In the genomic region with DNA sequence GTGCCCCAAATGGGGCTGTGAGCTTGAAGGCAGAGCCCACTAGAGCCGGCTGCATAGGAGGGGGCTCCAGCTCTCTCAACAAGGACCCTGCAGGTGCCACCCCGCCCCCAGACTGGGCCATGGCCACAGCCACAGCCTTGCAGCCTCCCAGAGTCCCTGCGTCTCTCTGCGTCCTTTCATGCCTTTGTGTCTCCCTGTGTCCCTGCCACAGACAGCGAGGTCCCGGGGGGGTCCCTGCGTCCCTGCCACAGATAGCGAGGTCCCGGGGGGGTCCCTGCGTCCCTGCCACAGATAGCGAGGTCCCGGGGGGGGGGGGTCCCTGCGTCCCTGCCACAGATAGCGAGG, we compare ENCODE assay signal across 27 cellular contexts. TPM values are rescaled to one million over a fixed set of nuclear protein-coding genes. Genes with fewer than 3 reads are reported as not detected.
DNase-seq lines count a peak whose midpoint lies in the region; ATAC-seq and TF ChIP-seq lines count a peak whose summit lies in the region.
"Had no signal": no experiment of that assay in that cellular context is flagged by ENCODE, and none has a peak within 500 bp of the region (broad histone marks: within the 10 kb centered on the region; RNA-seq: fewer than 3 reads in every experiment).

No MANE protein-coding gene starts in this region.

- no peaks in the 10 kb centered on the region for H3K9me2 ChIP-seq in OCI-LY7 (ENCODE audit: insufficient read depth, low read length)

- no peaks in the 10 kb centered on the region for H3K9me3 ChIP-seq in BE2C
- H3K9me3 ChIP-seq in CD8-positive, alpha-beta memory T cell (ENCODE audit: low read length), result no peaks in the 10 kb centered on the region
- H3K9me3 ChIP-seq in OCI-LY7 (ENCODE audit: low read length), result no peaks in the 10 kb centered on the region

- no peaks in the 10 kb centered on the region for H4K20me1 ChIP-seq in OCI-LY7 (ENCODE audit: insufficient read depth, low read length)

- no TSS peak for BruUV-seq in OCI-LY7 (replicated peaks; lab: Mats Ljungman, UMichigan)

- H3K36me3 Mint-ChIP-seq in CD8-positive, alpha-beta memory T cell, result no peaks in the 10 kb centered on the region
- no peaks in the 10 kb centered on the region for H3K36me3 Mint-ChIP-seq in memory B cell
- H3K36me3 Mint-ChIP-seq: activated naive CD4-positive, alpha-beta T cell treated with anti-CD3 and anti-CD28 coated beads, Interleukin-2, amount 50 U/mL, for 72 hours; neural progenitor cell had no signal

- CTCF ChIA-PET in CD8-positive, alpha-beta memory T cell (lab: Charles Lee), result no interaction called here
- CTCF ChIA-PET in OCI-LY7 (lab: Charles Lee; ENCODE audit: unreplicated experiment), result no interaction called here

- H3K27me3 ChIP-seq in BE2C, result no peaks in the 10 kb centered on the region
- H3K27me3 ChIP-seq in CD8-positive, alpha-beta memory T cell (ENCODE audit: insufficient read depth, low read length, poor library complexity, severe bottlenecking), result no peaks in the 10 kb centered on the region

- H3K4me1 ChIP-seq in BE2C (peaks cover 10% of the 10 kb centered on the region), OCI-LY7 (ENCODE audit: insufficient read depth, low read length, poor library complexity, severe bottlenecking) (peaks cover 18% of the 10 kb centered on the region)
- no peaks in the 10 kb centered on the region for H3K4me1 ChIP-seq in CD8-positive, alpha-beta memory T cell (ENCODE audit: insufficient read depth, low read length)
- H3K4me1 ChIP-seq: neural progenitor cell had no signal

- H3K4me3 ChIP-seq in BE2C (ENCODE audit: low read depth, low read length) (no peak overlapping the region), OCI-LY7 (ENCODE audit: low read depth, low read length, poor library complexity, severe bottlenecking) (no peak overlapping the region)
- H3K4me3 ChIP-seq in CD8-positive, alpha-beta memory T cell (ENCODE audit: low read length), result no peak overlapping the region
- H3K4me3 ChIP-seq: coronary artery, neural progenitor cell had no signal

- no peak overlapping the region for H3K4me3 Mint-ChIP-seq in CD8-positive, alpha-beta memory T cell
- H3K4me3 Mint-ChIP-seq in memory B cell, result peak overlapping the region; percentile 60
- H3K4me3 Mint-ChIP-seq: activated CD4-positive, alpha-beta memory T cell treated with anti-CD3 and anti-CD28 coated beads, Interleukin-2, amount 10 ng/mL, durations not matched to agents 7 days and 5 days; CD4-positive, alpha-beta T cell; H9; neural progenitor cell; T-helper 1 cell treated with Interleukin-12 subunit alpha and Interleukin-12 subunit beta and Interleukin-4 antibody, amounts not matched to agents 30 μg/mL and 1 μg/mL, for 36 hours had no signal

- H3K4me1 Mint-ChIP-seq in CD8-positive, alpha-beta memory T cell, result peaks cover 3 to 11% (median 7%) of the 10 kb centered on the region in 3 donors
- H3K4me1 Mint-ChIP-seq in memory B cell, result peaks cover 8% of the 10 kb centered on the region
- H3K4me1 Mint-ChIP-seq: H9, neural progenitor cell had no signal

- ATAC-seq in memory B cell (ENCODE audit: low read depth) (peak; percentile 14), HG03460 (IDR thresholded peaks at IDR 0.05; ENCODE audit: unreplicated experiment) (no peak)
- ATAC-seq: activated naive CD4-positive, alpha-beta T cell treated with anti-CD3 and anti-CD28 coated beads, Interleukin-2, amount 50 U/mL, for 72 hours; sciatic nerve had no signal

- H3K27me3 Mint-ChIP-seq in CD8-positive, alpha-beta memory T cell, result no peaks in the 10 kb centered on the region
- H3K27me3 Mint-ChIP-seq in memory B cell, result peaks cover 1% of the 10 kb centered on the region
- H3K27me3 Mint-ChIP-seq: CD4-positive, alpha-beta T cell had no signal

- H3K27ac Mint-ChIP-seq in CD8-positive, alpha-beta memory T cell, result no peak overlapping the region
- no peak overlapping the region for H3K27ac Mint-ChIP-seq in memory B cell
- H3K27ac Mint-ChIP-seq: activated CD4-positive, alpha-beta memory T cell treated with anti-CD3 and anti-CD28 coated beads, Interleukin-2, amount 10 ng/mL, durations not matched to agents 7 days and 5 days; activated naive CD4-positive, alpha-beta T cell treated with anti-CD3 and anti-CD28 coated beads, Interleukin-2, amount 50 U/mL, for 72 hours; activated T-helper 2 cell treated with anti-CD3 and anti-CD28 coated beads, Interferon-gamma antibody, Interleukin-2, Interleukin-4, amounts not matched to agents 10 μg/mL and 5 μg/mL and 100 μg/mL, durations not matched to agents 14 hours and 24 hours and 36 hours; CD4-positive, alpha-beta T cell; H9; neural progenitor cell; T-helper 1 cell treated with Interleukin-12 subunit alpha and Interleukin-12 subunit beta and Interleukin-4 antibody, amounts not matched to agents 30 μg/mL and 1 μg/mL, for 36 hours had no signal

- POLR2A ChIA-PET in CD8-positive, alpha-beta memory T cell (lab: Charles Lee), result no interaction called here
- POLR2A ChIA-PET in OCI-LY7 (lab: Charles Lee), result no interaction called here

- no peaks in the 10 kb centered on the region for H3K79me2 ChIP-seq in OCI-LY7 (ENCODE audit: insufficient read depth, low read depth, low read length)

- peak overlapping the region; percentile 54 for H3K27ac ChIP-seq in CD8-positive, alpha-beta memory T cell (ENCODE audit: low read depth, low read length)
- no peak overlapping the region for H3K27ac ChIP-seq in OCI-LY7 (ENCODE audit: low read depth, low read length, poor library complexity, severe bottlenecking)
- H3K27ac ChIP-seq: coronary artery, neural progenitor cell had no signal

- TF ChIP-seq CTCF in BE2C (IDR thresholded peaks at IDR 0.05; ENCODE audit: low read depth, low read length), result no peak
- no peak for TF ChIP-seq CTCF in OCI-LY7 (conservative IDR thresholded peaks at IDR 0.05; ENCODE audit: low read length)

- intact Hi-C loops in OCI-LY7 (cut with micrococcal nuclease; ENCODE audit: unreplicated experiment), result no loop called here

- no peak overlapping the region for H2AFZ ChIP-seq in OCI-LY7 (ENCODE audit: low read length)
- H2AFZ ChIP-seq: neural progenitor cell had no signal

- H3K36me3 ChIP-seq in BE2C, result no peaks in the 10 kb centered on the region
- no peaks in the 10 kb centered on the region for H3K36me3 ChIP-seq in CD8-positive, alpha-beta memory T cell (ENCODE audit: insufficient read depth, low read length)
- no peaks in the 10 kb centered on the region for H3K36me3 ChIP-seq in OCI-LY7 (ENCODE audit: insufficient read depth, low read length)
- H3K36me3 ChIP-seq: neural progenitor cell had no signal

- H3K9me3 Mint-ChIP-seq in CD8-positive, alpha-beta memory T cell, result no peaks in the 10 kb centered on the region
- no peaks in the 10 kb centered on the region for H3K9me3 Mint-ChIP-seq in memory B cell
- H3K9me3 Mint-ChIP-seq: activated CD4-positive, alpha-beta memory T cell treated with anti-CD3 and anti-CD28 coated beads, Interleukin-2, amount 10 ng/mL, durations not matched to agents 7 days and 5 days; activated naive CD4-positive, alpha-beta T cell treated with anti-CD3 and anti-CD28 coated beads, Interleukin-2, amount 50 U/mL, for 72 hours; activated T-helper 2 cell treated with anti-CD3 and anti-CD28 coated beads, Interferon-gamma antibody, Interleukin-2, Interleukin-4, amounts not matched to agents 10 μg/mL and 5 μg/mL and 100 μg/mL, durations not matched to agents 14 hours and 24 hours and 36 hours; CD4-positive, alpha-beta T cell; H9; neural progenitor cell; T-helper 1 cell treated with Interleukin-12 subunit alpha and Interleukin-12 subunit beta and Interleukin-4 antibody, amounts not matched to agents 30 μg/mL and 1 μg/mL, for 36 hours had no signal

- H3K4me2 ChIP-seq in OCI-LY7 (ENCODE audit: low read length), result peak overlapping the region; percentile 41; the same call in 1 of the 2 replicates
- H3K4me2 ChIP-seq: neural progenitor cell had no signal

- peak; percentile 9 for DNase-seq in BE2C
- no peak for DNase-seq in CD8-positive, alpha-beta memory T cell
- no peak for DNase-seq in OCI-LY7 (ENCODE audit: low spot score)
- no peak for DNase-seq in memory B cell (ENCODE audit: low spot score in 2 of 2)
- no peak for DNase-seq in stimulated activated CD4-positive, alpha-beta T cell treated with anti-CD3 and anti-CD28 coated beads, Interleukin-4, amount 100 ng/mL, for 1 hour
- no peak for DNase-seq in occipital lobe (lab: John Stamatoyannopoulos, UW)
- DNase-seq: activated CD4-positive, alpha-beta memory T cell treated with anti-CD3 and anti-CD28 coated beads, Interleukin-2, amount 10 ng/mL, durations not matched to agents 7 days and 5 days; activated CD4-positive, alpha-beta T cell treated with anti-CD3 and anti-CD28 coated beads for 1 hour; anterior cingulate cortex; CD4-positive, alpha-beta T cell; effector memory CD4-positive, alpha-beta T cell; NCI-H2081 treated with DMSO at 0.1 percent for 48 hours; NCI-H446; NK-92 treated with Interleukin-12 subunit alpha and Interleukin-12 subunit beta, amount 100 ng/mL, for 24 hours; stimulated activated naive CD4-positive, alpha-beta T cell treated with Interleukin-2 at 50 U/mL for 16 hours had no signal

RNA-seq across cellular contexts. Expression of a gene that starts 6.3 kb away (rescaled TPM):
- polyA plus RNA-seq in BE2C (2012; ENCODE audit: insufficient read depth, insufficient read length, low read depth), result not detected
- total RNA-seq in CD8-positive, alpha-beta memory T cell, result under 1 TPM; 0.66 to 0.74 TPM
- polyA plus RNA-seq in CD8-positive, alpha-beta memory T cell, result 1.3 TPM
- total RNA-seq in OCI-LY7 (2014; rRNA removed; shearing (Covaris generic)), result not detected in 2 replicates
- total RNA-seq in OCI-LY7 (2022) (not detected in 2 replicates), occipital lobe (2.0 TPM)
- total RNA-seq: G401 had no signal

RNA-seq across cellular contexts. Expression of a gene that starts 6.6 kb away (rescaled TPM):
- polyA plus RNA-seq in BE2C (2012; ENCODE audit: insufficient read depth, insufficient read length, low read depth), result 22.0 TPM
- total RNA-seq in CD8-positive, alpha-beta memory T cell, result 1 to 10 TPM; 4.8 to 6.6 TPM
- 6.7 TPM for polyA plus RNA-seq in CD8-positive, alpha-beta memory T cell
- total RNA-seq in OCI-LY7 (2014; rRNA removed; shearing (Covaris generic)), result 14.2 and 27.0 TPM in 2 replicates
- 20.8 and 27.0 TPM in 2 replicates for total RNA-seq in OCI-LY7 (2022)
- total RNA-seq in occipital lobe, result 14.2 TPM

RNA-seq across cellular contexts. Expression of a gene that starts 11.6 kb away (rescaled TPM):
- polyA plus RNA-seq in BE2C (2012; ENCODE audit: insufficient read depth, insufficient read length, low read depth), result 0.20 TPM
- total RNA-seq in CD8-positive, alpha-beta memory T cell, result not detected
- not detected for polyA plus RNA-seq in CD8-positive, alpha-beta memory T cell
- total RNA-seq in OCI-LY7 (2014; rRNA removed; shearing (Covaris generic)), result not detected in 2 replicates
- total RNA-seq in OCI-LY7 (2022), result not detected in 2 replicates
- total RNA-seq in occipital lobe, result 0.16 TPM
- total RNA-seq: activated CD4-positive, alpha-beta memory T cell treated with anti-CD3 and anti-CD28 coated beads, Interleukin-2, amount 10 ng/mL, durations not matched to agents 7 days and 5 days; activated naive CD4-positive, alpha-beta T cell treated with anti-CD3 and anti-CD28 coated beads, Interleukin-2, amount 50 U/mL, for 72 hours; activated T-helper 2 cell treated with anti-CD3 and anti-CD28 coated beads, Interferon-gamma antibody, Interleukin-2, Interleukin-4, amounts not matched to agents 10 μg/mL and 5 μg/mL and 100 μg/mL, durations not matched to agents 14 hours and 24 hours and 36 hours; CD4-positive, alpha-beta T cell; sciatic nerve; temporal lobe had no signal
- polyA plus RNA-seq: keratinocyte, urinary bladder had no signal

RNA-seq across cellular contexts. Expression of a gene that starts 29.6 kb away (rescaled TPM):
- polyA plus RNA-seq in BE2C (2012; ENCODE audit: insufficient read depth, insufficient read length, low read depth), result 457 TPM
- 10 to 100 TPM; 40.9 to 42.8 TPM for total RNA-seq in CD8-positive, alpha-beta memory T cell
- polyA plus RNA-seq in CD8-positive, alpha-beta memory T cell, result 15.4 TPM
- 15.8 and 20.3 TPM in 2 replicates for total RNA-seq in OCI-LY7 (2014; rRNA removed; shearing (Covaris generic))
- total RNA-seq in OCI-LY7 (2022) (29.0 and 29.8 TPM in 2 replicates), occipital lobe (35.7 TPM)
